ENCODE assay signal across 23 cellular contexts in genomic region chr2:39703473-39703872, GRCh38. TPM values are rescaled to one million over a fixed set of nuclear protein-coding genes. Genes with fewer than 3 reads are reported as not detected.
DNase-seq lines count a peak whose midpoint lies in the region; ATAC-seq and TF ChIP-seq lines count a peak whose summit lies in the region.
"Had no signal": no experiment of that assay in that cellular context is flagged by ENCODE, and none has a peak within 500 bp of the region (broad histone marks: within the 10 kb centered on the region; RNA-seq: fewer than 3 reads in every experiment).

No MANE protein-coding gene starts in this region.

- POLR2A ChIA-PET in activated CD4-positive, alpha-beta memory T cell treated with anti-CD3 and anti-CD28 coated beads, Interleukin-2, amount 10 ng/mL, durations not matched to agents 7 days and 5 days (lab: Charles Lee), result no interaction called here
- POLR2A ChIA-PET in RWPE1 (lab: Yijun Ruan, JAX; ENCODE audit: low non-redundant PET), result no interaction called here

- TF ChIP-seq CTCF in RWPE1 (conservative IDR thresholded peaks at IDR 0.05; ENCODE audit: low read depth), result no peak

- no peak overlapping the region for H3K27ac Mint-ChIP-seq in activated CD4-positive, alpha-beta memory T cell treated with anti-CD3 and anti-CD28 coated beads, Interleukin-2, amount 10 ng/mL, durations not matched to agents 7 days and 5 days
- H3K27ac Mint-ChIP-seq: CD14-positive monocyte; CD4-positive, alpha-beta memory T cell; CD4-positive, CD25-positive, alpha-beta regulatory T cell; CD8-positive, alpha-beta memory T cell had no signal

- ATAC-seq in SK-N-SH treated with all-trans-retinoic acid at 6 μM for 48 hours (no peak), HG02571 (IDR thresholded peaks at IDR 0.05; ENCODE audit: unreplicated experiment) (no peak)

- peaks cover 34% of the 10 kb centered on the region for H3K27me3 Mint-ChIP-seq in activated CD4-positive, alpha-beta memory T cell treated with anti-CD3 and anti-CD28 coated beads, Interleukin-2, amount 10 ng/mL, durations not matched to agents 7 days and 5 days

- DNase-seq in DMS 273 treated with DMSO at 0.1 percent for 48 hours (lab: John Stamatoyannopoulos, UW) (peak; percentile 21), NCI-H524 (lab: John Stamatoyannopoulos, UW) (peak; percentile 24 to 76), SK-N-DZ (ENCODE audit: low spot score) (peak; percentile 59), NCI-H187 treated with DMSO at 0.1 percent for 48 hours (lab: John Stamatoyannopoulos, UW) (no peak), RWPE1 (ENCODE audit: low spot score) (no peak)
- DNase-seq in activated CD4-positive, alpha-beta memory T cell treated with anti-CD3 and anti-CD28 coated beads, Interleukin-2, amount 10 ng/mL, durations not matched to agents 7 days and 5 days, result no peak
- DNase-seq: 8988T; ACHN; BE2C; C1 segment of cervical spinal cord; CD4-positive, alpha-beta memory T cell; CD4-positive, CD25-positive, alpha-beta regulatory T cell; CD8-positive, alpha-beta memory T cell; COR-L47; DMS153; DMS53; DND-41; EL; GF-D8 had no signal

- H3K27ac ChIP-seq in RWPE1, result no peak overlapping the region
- H3K27ac ChIP-seq: BLaER1 had no signal

- peaks cover 5% of the 10 kb centered on the region for H3K36me3 Mint-ChIP-seq in activated CD4-positive, alpha-beta memory T cell treated with anti-CD3 and anti-CD28 coated beads, Interleukin-2, amount 10 ng/mL, durations not matched to agents 7 days and 5 days (ENCODE audit: low read depth)
- H3K36me3 Mint-ChIP-seq: CD14-positive monocyte; CD4-positive, CD25-positive, alpha-beta regulatory T cell had no signal

- peaks cover 4% of the 10 kb centered on the region for H3K9me3 Mint-ChIP-seq in activated CD4-positive, alpha-beta memory T cell treated with anti-CD3 and anti-CD28 coated beads, Interleukin-2, amount 10 ng/mL, durations not matched to agents 7 days and 5 days

- no peaks in the 10 kb centered on the region for H3K4me1 Mint-ChIP-seq in activated CD4-positive, alpha-beta memory T cell treated with anti-CD3 and anti-CD28 coated beads, Interleukin-2, amount 10 ng/mL, durations not matched to agents 7 days and 5 days
- H3K4me1 Mint-ChIP-seq: CD14-positive monocyte; CD4-positive, alpha-beta memory T cell; CD4-positive, CD25-positive, alpha-beta regulatory T cell; CD8-positive, alpha-beta memory T cell had no signal

- H3K4me3 Mint-ChIP-seq in activated CD4-positive, alpha-beta memory T cell treated with anti-CD3 and anti-CD28 coated beads, Interleukin-2, amount 10 ng/mL, durations not matched to agents 7 days and 5 days, result no peak overlapping the region
- H3K4me3 Mint-ChIP-seq: CD14-positive monocyte; CD4-positive, alpha-beta memory T cell; CD4-positive, CD25-positive, alpha-beta regulatory T cell; CD8-positive, alpha-beta memory T cell had no signal

- CTCF ChIA-PET in activated CD4-positive, alpha-beta memory T cell treated with anti-CD3 and anti-CD28 coated beads, Interleukin-2, amount 10 ng/mL, durations not matched to agents 7 days and 5 days (lab: Charles Lee), result no interaction called here
- CTCF ChIA-PET in RWPE1 (lab: Yijun Ruan, JAX), result no interaction called here

TF ChIP-seq in SK-N-SH treated with all-trans-retinoic acid at 6 μM for 48 hours, 23 proteins besides CTCF, POLR2A, EP300 and RAD21:
- TF ChIP-seq CSRNP3 (CRISPR knock-in tag; IDR thresholded peaks at IDR 0.05) (no peak), TSHZ2 (CRISPR knock-in tag; IDR thresholded peaks at IDR 0.05) (0 out of 2 replicates have a peak, but pooled peaks have one; percentile 47), TCF4 (CRISPR knock-in tag; IDR thresholded peaks at IDR 0.05; ENCODE audit: borderline replicate concordance) (peak; percentile 75; the same call in 1 of the 2 replicates)

RNA-seq across cellular contexts. Expression of gene TMEM178A, which starts 37.8 kb away (rescaled TPM):
- 5.9 and 6.7 TPM in 2 replicates for polyA plus RNA-seq in SK-N-DZ (2014; cell fraction: cytosol; rRNA removed)
- polyA plus RNA-seq in SK-N-DZ (2014; cell fraction: nucleus; rRNA removed), result 9.0 and 18.5 TPM in 2 replicates
- total RNA-seq in activated CD4-positive, alpha-beta memory T cell treated with anti-CD3 and anti-CD28 coated beads, Interleukin-2, amount 10 ng/mL, durations not matched to agents 7 days and 5 days, result under 1 TPM; 0.43 TPM
- total RNA-seq: CD4-positive, alpha-beta memory T cell; CD4-positive, CD25-positive, alpha-beta regulatory T cell; CD8-positive, alpha-beta memory T cell had no signal
- polyA plus RNA-seq: CD14-positive monocyte; CD4-positive, alpha-beta memory T cell; CD4-positive, CD25-positive, alpha-beta regulatory T cell; CD8-positive, alpha-beta memory T cell had no signal

Comparison
In these comparisons a context has a peak if more than half of its experiments do, and no peak if none do; other contexts are left out.
1. DNase-seq: peak in DMS 273 treated with DMSO at 0.1 percent for 48 hours (single experiment), NCI-H524 (2 of 2) and SK-N-DZ (single experiment); none in activated CD4-positive, alpha-beta memory T cell treated with anti-CD3 and anti-CD28 coated beads, Interleukin-2, amount 10 ng/mL, durations not matched to agents 7 days and 5 days (single experiment), NCI-H187 treated with DMSO at 0.1 percent for 48 hours (single experiment) and RWPE1 (single experiment).